In the genomic region with DNA sequence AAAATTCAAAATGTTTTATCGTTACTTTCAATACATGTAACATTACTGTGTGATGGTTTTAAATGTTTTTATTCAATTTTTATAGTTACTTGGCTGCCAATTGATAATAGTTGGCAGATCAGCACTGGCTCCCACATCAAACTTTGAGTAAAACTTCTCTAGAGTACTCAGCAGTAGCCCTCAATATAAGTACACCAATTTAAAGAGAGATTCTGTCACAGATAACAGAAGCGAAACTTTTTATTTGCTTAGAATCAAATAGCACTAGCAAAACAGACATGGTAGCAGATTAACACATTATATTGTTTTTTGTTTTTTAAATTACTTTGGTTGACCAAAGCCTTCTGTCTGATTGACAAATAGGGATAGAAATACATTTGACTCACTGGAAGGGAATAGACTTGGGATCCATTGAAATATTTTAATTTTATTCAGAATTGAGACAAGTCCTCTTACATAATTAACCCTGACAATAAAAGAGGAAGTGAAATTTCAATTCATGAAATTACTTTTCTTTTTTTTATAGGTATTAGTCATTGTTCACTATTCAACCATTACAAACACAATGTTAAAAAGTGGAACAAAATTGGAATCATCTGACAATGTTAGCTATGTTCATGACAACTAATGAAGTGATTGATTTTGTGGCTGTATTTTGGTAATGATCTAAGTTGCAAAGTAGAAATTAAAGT, we compare ENCODE assay signal across 20 cellular contexts.
DNase-seq lines count a peak whose midpoint lies in the region; ATAC-seq, FAIRE-seq and TF ChIP-seq lines count a peak whose summit lies in the region.
"Had no signal": no experiment of that assay in that cellular context is flagged by ENCODE, and none has a peak within 500 bp of the region (broad histone marks: within the 10 kb centered on the region; RNA-seq: fewer than 3 reads in every experiment).

No MANE protein-coding gene starts in this region.

- no peaks in the 10 kb centered on the region for H3K36me3 ChIP-seq in kidney (ENCODE audit: control insufficient read depth in 1 of 2, insufficient read depth in 2 of 2, low read length in 2 of 2)
- H3K36me3 ChIP-seq: BE2C, HAP-1 had no signal

- ATAC-seq in HG03521 (IDR thresholded peaks at IDR 0.05; ENCODE audit: unreplicated experiment) = no peak

- H3K4me1 ChIP-seq in kidney (ENCODE audit: control insufficient read depth in 1 of 2, insufficient read depth in 1 of 2, low read depth in 1 of 2, low read length in 2 of 2) = no peaks in the 10 kb centered on the region
- H3K4me1 ChIP-seq: BE2C, HAP-1 had no signal

- H3K4me3 ChIP-seq in kidney (ENCODE audit: low read length in 2 of 2) = no peak overlapping the region
- H3K4me3 ChIP-seq: GM23248, HAP-1 had no signal

- H3K9ac ChIP-seq in kidney (ENCODE audit: low read length in 2 of 2) = no peak overlapping the region
- H3K9ac ChIP-seq: GM23248 had no signal

- H3K27ac ChIP-seq in kidney (ENCODE audit: low read depth in 2 of 2, low read length in 2 of 2) = no peak overlapping the region
- H3K27ac ChIP-seq: GM23248, HL-60 had no signal

- FAIRE-seq in kidney (lab: Jason Lieb, UNC) = peak; percentile 46
- FAIRE-seq: GM12891 had no signal

- no peak for TF ChIP-seq CTCF in kidney (IDR thresholded peaks at IDR 0.05; ENCODE audit: borderline replicate concordance, extremely low read depth, insufficient read depth)

- H3K9me3 ChIP-seq in kidney (ENCODE audit: control insufficient read depth in 1 of 2, low read length in 2 of 2) = no peaks in the 10 kb centered on the region
- H3K9me3 ChIP-seq: BE2C, HAP-1 had no signal

- DNase-seq in MV-4-11 (lab: John Stamatoyannopoulos, UW) = peak; percentile 2
- peak; percentile 0 for DNase-seq in SIG-M5 (lab: John Stamatoyannopoulos, UW)
- no peak for DNase-seq in kidney
- no peak for DNase-seq in NCI-H446 (lab: John Stamatoyannopoulos, UW)
- DNase-seq in NCI-H1105 treated with DMSO at 0.1 percent for 48 hours (lab: John Stamatoyannopoulos, UW) = no peak
- DNase-seq: ACHN; BE2C; C1 segment of cervical spinal cord; CD4-positive, CD25-positive, alpha-beta regulatory T cell; CD8-positive, alpha-beta memory T cell; COR-L47; DMS 273 treated with DMSO at 0.1 percent for 48 hours; DMS53; DND-41; EL; GM23248 had no signal

- intact Hi-C loops in kidney (cut with DNase I) = no loop called here

Comparison
In these comparisons a context has a peak if more than half of its experiments do, and no peak if none do; other contexts are left out.
1. DNase-seq: peak in MV-4-11 (single experiment) and SIG-M5 (single experiment); none in kidney (single experiment), NCI-H446 (0 of 2) and NCI-H1105 treated with DMSO at 0.1 percent for 48 hours (single experiment).